ENCODE assay signal across 29 cellular contexts in genomic region chr2:120523766-120524165, GRCh38.
A peak's percentile ranks its signal among the peaks of the same experiment; 100 is the strongest.
DNase-seq lines count a peak whose midpoint lies in the region; ATAC-seq, FAIRE-seq and TF ChIP-seq lines count a peak whose summit lies in the region.
"Had no signal": no experiment of that assay in that cellular context is flagged by ENCODE, and none has a peak within 500 bp of the region (broad histone marks: within the 10 kb centered on the region; RNA-seq: fewer than 3 reads in every experiment).

No MANE protein-coding gene starts in this region.

- no peak overlapping the region for H3K4me2 ChIP-seq in HepG2 (ENCODE audit: low read depth, low read length)
- no peak overlapping the region for H3K4me2 ChIP-seq in mesenchymal stem cell (ENCODE audit: low read length, poor library complexity, severe bottlenecking)
- no peak overlapping the region for H3K4me2 ChIP-seq in PC-3 (ENCODE audit: low read length)
- H3K4me2 ChIP-seq: BLaER1 had no signal

- BruUV-seq in HepG2 (replicated peaks; lab: Mats Ljungman, UMichigan) (no TSS peak), PC-3 (replicated peaks; lab: Mats Ljungman, UMichigan) (no TSS peak)

- H3K27ac ChIP-seq in HepG2 (ENCODE audit: extremely low read length, insufficient read depth, low read length) (no peak overlapping the region), right lobe of liver (no peak overlapping the region), mesenchymal stem cell (ENCODE audit: low read length, poor library complexity, severe bottlenecking) (no peak overlapping the region), PC-3 (ENCODE audit: low read length) (no peak overlapping the region)
- H3K27ac ChIP-seq: BLaER1 had no signal

- no peak overlapping the region for H2BK5ac ChIP-seq in mesenchymal stem cell (ENCODE audit: low read depth, low read length, poor library complexity, severe bottlenecking)

- no peak overlapping the region for H2BK15ac ChIP-seq in mesenchymal stem cell (ENCODE audit: low read depth, poor library complexity, severe bottlenecking)

- no peak overlapping the region for H3K18ac ChIP-seq in mesenchymal stem cell (ENCODE audit: low read depth in 1 of 2, low read length in 2 of 2)

- peaks cover 28% of the 10 kb centered on the region for H3K27me3 Mint-ChIP-seq in chondrocyte (ENCODE audit: low read depth)

- TF ChIP-seq CTCF in HepG2 (CRISPR knock-in tag; IDR thresholded peaks at IDR 0.05) (no peak), right lobe of liver (IDR thresholded peaks at IDR 0.05) (no peak), chondrocyte (IDR thresholded peaks at IDR 0.05) (no peak), PC-3 (conservative IDR thresholded peaks at IDR 0.05; ENCODE audit: low read depth, low read length) (no peak)

- H3K79me2 ChIP-seq in HepG2 (ENCODE audit: insufficient read depth, low read length) (no peaks in the 10 kb centered on the region), PC-3 (ENCODE audit: low read length) (no peaks in the 10 kb centered on the region)

- H3K9me2 ChIP-seq in PC-3 (replicated peaks; ENCODE audit: low read length): no peaks in the 10 kb centered on the region

- no peak for TF ChIP-seq EP300 in HepG2 (IDR thresholded peaks at IDR 0.05; ENCODE audit: low read depth in 2 of 2, low read length in 2 of 2)
- no peak for TF ChIP-seq EP300 in HepG2 (CRISPR knock-in tag; IDR thresholded peaks at IDR 0.05; ENCODE audit: borderline replicate concordance)

- POLR2A ChIA-PET in HepG2 (lab: Yijun Ruan, JAX): no interaction called here
- POLR2A ChIA-PET in PC-3 (lab: Charles Lee; ENCODE audit: unreplicated experiment): no interaction called here

- intact Hi-C loops in HepG2 (cut with micrococcal nuclease; ENCODE audit: unreplicated experiment) (loop anchor here (2.0 kb wide), 1 partner anchor 17 kb away; no protein-coding TSS in a partner anchor), right lobe of liver (cut with DNase I) (no loop called here), posterior vena cava (cut with DNase I) (no loop called here), PC-3 (cut with micrococcal nuclease) (loop anchor here (10.0 kb wide), 1 partner anchor 151 kb away; no protein-coding TSS in a partner anchor)

- H3K36me3 ChIP-seq in HepG2 (replicated peaks in 1 of 2; ENCODE audit: control insufficient read depth in 1 of 2, insufficient read depth in 2 of 2, low read length in 2 of 2): no peaks in the 10 kb centered on the region
- H3K36me3 ChIP-seq in right lobe of liver: no peaks in the 10 kb centered on the region
- no peaks in the 10 kb centered on the region for H3K36me3 ChIP-seq in mesenchymal stem cell (ENCODE audit: control insufficient read depth in 1 of 2, insufficient read depth in 2 of 2, low read depth in 1 of 2, low read length in 2 of 2)
- H3K36me3 ChIP-seq in PC-3 (ENCODE audit: low read depth, low read length): no peaks in the 10 kb centered on the region
- H3K36me3 ChIP-seq: BE2C, BLaER1 had no signal

- in situ Hi-C loops in HepG2 (cut with HindIII; ENCODE audit: extremely low pct_ligation_motif_present, low pct_unique_long_range_greater_than_20kb): no loop called here

- no peak overlapping the region for H3K4me3 ChIP-seq in HepG2 (replicated peaks in 1 of 3; ENCODE audit: insufficient read depth in 1 of 3, low read depth in 2 of 3, low read length in 3 of 3)
- no peak overlapping the region for H3K4me3 ChIP-seq in right lobe of liver
- no peak overlapping the region for H3K4me3 ChIP-seq in mesenchymal stem cell (ENCODE audit: insufficient read depth in 1 of 2, low read depth in 1 of 2, low read length in 2 of 2)
- H3K4me3 ChIP-seq in PC-3 (ENCODE audit: low read length): no peak overlapping the region
- H3K4me3 ChIP-seq: BLaER1, GM12878 had no signal

- peaks cover 77% of the 10 kb centered on the region for H3K4me1 ChIP-seq in HepG2 (ENCODE audit: insufficient read depth, low read length)
- peaks cover 0 to 22% (median 10%) of the 10 kb centered on the region in 4 donors for H3K4me1 ChIP-seq in right lobe of liver
- H3K4me1 ChIP-seq in mesenchymal stem cell (ENCODE audit: control insufficient read depth, insufficient read depth, low read depth, low read length): peaks cover 3% of the 10 kb centered on the region
- peaks cover 17% of the 10 kb centered on the region for H3K4me1 ChIP-seq in PC-3 (ENCODE audit: insufficient read depth, low read length)
- H3K4me1 ChIP-seq: BE2C had no signal

- FAIRE-seq in HepG2 (lab: Jason Lieb, UNC) (no peak), urothelium cell line (lab: Jason Lieb, UNC) (peak; percentile 27)
- FAIRE-seq: A204.1, GM12878, GM12892, GM18507 had no signal

- H3K4me1 Mint-ChIP-seq in chondrocyte (ENCODE audit: low read depth): peaks cover 24% of the 10 kb centered on the region
- H3K4me1 Mint-ChIP-seq: CD14-positive monocyte; CD4-positive, alpha-beta memory T cell; CD4-positive, CD25-positive, alpha-beta regulatory T cell; CD8-positive, alpha-beta memory T cell had no signal

- no peak overlapping the region for H3K23ac ChIP-seq in mesenchymal stem cell (ENCODE audit: low read length in 2 of 2)

- no peaks in the 10 kb centered on the region for H3K79me1 ChIP-seq in mesenchymal stem cell (replicated peaks; ENCODE audit: low read length, poor library complexity, severe bottlenecking)

- ATAC-seq in HepG2 (no peak), right lobe of liver (no peak), PC-3 (no peak)
- ATAC-seq: GM12878 had no signal

- H3K9ac ChIP-seq in HepG2 (ENCODE audit: insufficient read depth, low read depth, low read length): no peak overlapping the region
- no peak overlapping the region for H3K9ac ChIP-seq in mesenchymal stem cell (ENCODE audit: low read length)
- no peak overlapping the region for H3K9ac ChIP-seq in PC-3 (ENCODE audit: low read length)
- H3K9ac ChIP-seq: BLaER1 had no signal

- H3K9me3 ChIP-seq in HepG2 (ENCODE audit: low read length): no peaks in the 10 kb centered on the region
- no peaks in the 10 kb centered on the region for H3K9me3 ChIP-seq in right lobe of liver
- H3K9me3 ChIP-seq in mesenchymal stem cell (ENCODE audit: control insufficient read depth, low read length): no peaks in the 10 kb centered on the region
- H3K9me3 ChIP-seq in PC-3 (ENCODE audit: low read length): no peaks in the 10 kb centered on the region
- H3K9me3 ChIP-seq: BE2C, BLaER1 had no signal

- no peak overlapping the region for H4K91ac ChIP-seq in mesenchymal stem cell (ENCODE audit: low read length)

- H3K4me3 Mint-ChIP-seq in chondrocyte (ENCODE audit: unreplicated experiment): no peak overlapping the region
- H3K4me3 Mint-ChIP-seq: CD14-positive monocyte; CD4-positive, alpha-beta memory T cell; CD4-positive, CD25-positive, alpha-beta regulatory T cell; CD8-positive, alpha-beta memory T cell had no signal

- H3F3A ChIP-seq in PC-3 (ENCODE audit: low read length, unreplicated experiment): no peaks in the 10 kb centered on the region

- no peak overlapping the region for H2AFZ ChIP-seq in HepG2 (ENCODE audit: low read length)
- no peak overlapping the region for H2AFZ ChIP-seq in mesenchymal stem cell (ENCODE audit: low read depth, low read length)
- H2AFZ ChIP-seq in PC-3 (ENCODE audit: low read length): no peak overlapping the region

- no peak overlapping the region for H4K8ac ChIP-seq in mesenchymal stem cell (ENCODE audit: low read length)

- H2BK12ac ChIP-seq in mesenchymal stem cell (ENCODE audit: low read length in 2 of 2): no peak overlapping the region

- CTCF ChIA-PET in HepG2 (lab: Yijun Ruan, JAX; ENCODE audit: low intra/inter-chr PET ratio, low total read pairs): interaction anchor here (1.2 kb wide), 1 partner anchor 86 kb away, joined by 4 read pairs; no protein-coding TSS in a partner anchor
- CTCF ChIA-PET in PC-3 (lab: Charles Lee): no interaction called here

- no peaks in the 10 kb centered on the region for H3K9me3 Mint-ChIP-seq in chondrocyte (ENCODE audit: low read depth)
- H3K9me3 Mint-ChIP-seq: CD8-positive, alpha-beta memory T cell had no signal

- no peak overlapping the region for H3K14ac ChIP-seq in mesenchymal stem cell (ENCODE audit: low read length in 2 of 2)

- H3K27me3 ChIP-seq in HepG2 (ENCODE audit: control insufficient read depth in 1 of 2, insufficient read depth in 2 of 2, low read length in 2 of 2): peaks cover 0 to 5% of the 10 kb centered on the region in 2 experiments; a peak in 1 of 5 replicates
- no peaks in the 10 kb centered on the region for H3K27me3 ChIP-seq in right lobe of liver
- peaks cover 82 to 95% of the 10 kb centered on the region in 2 experiments for H3K27me3 ChIP-seq in mesenchymal stem cell (ENCODE audit: control insufficient read depth in 1 of 2, insufficient read depth in 1 of 2, low read length in 2 of 2)
- no peaks in the 10 kb centered on the region for H3K27me3 ChIP-seq in PC-3 (ENCODE audit: low read length)
- H3K27me3 ChIP-seq: BE2C, BLaER1 had no signal

- H3K36me3 Mint-ChIP-seq in chondrocyte (ENCODE audit: low read depth): no peaks in the 10 kb centered on the region
- H3K36me3 Mint-ChIP-seq: CD14-positive monocyte; CD4-positive, alpha-beta memory T cell; CD4-positive, CD25-positive, alpha-beta regulatory T cell; CD8-positive, alpha-beta memory T cell had no signal

- H3K4ac ChIP-seq in mesenchymal stem cell (ENCODE audit: low read depth in 1 of 2, low read length in 2 of 2): no peak overlapping the region

- TF ChIP-seq POLR2A in HepG2 (IDR thresholded peaks at IDR 0.05; ENCODE audit: insufficient read depth in 1 of 2, low read depth in 2 of 2, low read length in 2 of 2) (no peak), right lobe of liver (IDR thresholded peaks at IDR 0.05) (no peak)

- H2AK5ac ChIP-seq in mesenchymal stem cell (ENCODE audit: low read length, severe bottlenecking): no peak overlapping the region

- DNase-seq in HepG2 (ENCODE audit: low spot score) (no peak), right lobe of liver (no peak), chondrocyte (ENCODE audit: low spot score) (peak; percentile 47), posterior vena cava (ENCODE audit: low spot score) (peak; percentile 57), urothelium cell line (ENCODE audit: low spot score) (no peak), mesenchymal stem cell (no peak), PC-3 (no peak), AG08395 (ENCODE audit: low spot score) (no peak)
- DNase-seq: 8988T; ACHN; BE2C; C1 segment of cervical spinal cord; CD4-positive, alpha-beta memory T cell; CD4-positive, CD25-positive, alpha-beta regulatory T cell; CD8-positive, alpha-beta memory T cell; COR-L47; DMS 273 treated with DMSO at 0.1 percent for 48 hours; DMS153; DMS53; DMS79; DND-41; EL; GDM1 had no signal

- 73% methylated on average over 5 of the region's 5 CpGs for WGBS in HepG2 (ENCODE audit: low lambda C conversion rate)
- WGBS in right lobe of liver (ENCODE audit: insufficient coverage, low coverage, low lambda C conversion rate, missing lambda C conversion rate): 60% methylated on average over 1 of the region's 5 CpGs
- WGBS in mesenchymal stem cell: 93% methylated on average over 5 of the region's 5 CpGs

- no peak overlapping the region for H2BK120ac ChIP-seq in mesenchymal stem cell (ENCODE audit: low read depth, low read length)

- no peaks in the 10 kb centered on the region for H4K20me1 ChIP-seq in HepG2 (ENCODE audit: insufficient read depth, low read length)
- H4K20me1 ChIP-seq in PC-3 (ENCODE audit: low read length): no peaks in the 10 kb centered on the region
- H4K20me1 ChIP-seq: BLaER1 had no signal

- no peak overlapping the region for H3K27ac Mint-ChIP-seq in chondrocyte (ENCODE audit: unreplicated experiment)
- H3K27ac Mint-ChIP-seq: CD4-positive, alpha-beta memory T cell; CD4-positive, CD25-positive, alpha-beta regulatory T cell; CD8-positive, alpha-beta memory T cell had no signal

- TF ChIP-seq RAD21 in HepG2 (CRISPR knock-in tag; IDR thresholded peaks at IDR 0.05): no peak

TF ChIP-seq in HepG2, 621 proteins besides CTCF, POLR2A, EP300 and RAD21 (continues in another document):
- TF ChIP-seq MEF2D (CRISPR knock-in tag; IDR thresholded peaks at IDR 0.05): no peak

Comparison
In these comparisons a context has a peak if more than half of its experiments do, and no peak if none do; other contexts are left out.
1. intact Hi-C loops: an anchor here in HepG2 (2.0 kb wide) and PC-3 (10.0 kb wide); none called in right lobe of liver and posterior vena cava.
2. DNase-seq: peak in chondrocyte (single experiment) and posterior vena cava (single experiment); none in HepG2 (single experiment), right lobe of liver (0 of 3), urothelium cell line (single experiment), mesenchymal stem cell (single experiment), PC-3 (single experiment) and AG08395 (single experiment).